ENCODE assay signal across 27 cellular contexts in genomic region chr14:71240154-71240553, GRCh38.
DNase-seq lines count a peak whose midpoint lies in the region; ATAC-seq and TF ChIP-seq lines count a peak whose summit lies in the region.
"Had no signal": no experiment of that assay in that cellular context is flagged by ENCODE, and none has a peak within 500 bp of the region (broad histone marks: within the 10 kb centered on the region; RNA-seq: fewer than 3 reads in every experiment).

No MANE protein-coding gene starts in this region.

- CTCF ChIA-PET in activated CD8-positive, alpha-beta T cell treated with anti-CD3 and anti-CD28 coated beads, Interleukin-2, amount 10 ng/mL, durations not matched to agents 7 days and 5 days (lab: Charles Lee) = no interaction called here
- CTCF ChIA-PET in activated CD8-positive, alpha-beta T cell treated with anti-CD3 and anti-CD28 coated beads for 36 hours (lab: Charles Lee) = interaction anchor here (1.2 kb wide), 1 partner anchor 102 kb away, joined by 3 read pairs; no protein-coding TSS in a partner anchor
- CTCF ChIA-PET in IMR-90 (lab: Yijun Ruan, JAX) = interaction anchor here (0.5 kb wide), 1 partner anchor 117 kb away, joined by 3 read pairs; no protein-coding TSS in a partner anchor

- H2BK20ac ChIP-seq in IMR-90 (ENCODE audit: low read depth, low read length) = peak overlapping the region; percentile 59; the same call in 1 of the 2 replicates

- H4K20me1 ChIP-seq in IMR-90 (ENCODE audit: insufficient read depth, low read length) = no peaks in the 10 kb centered on the region

- no peak overlapping the region for H4K8ac ChIP-seq in IMR-90 (ENCODE audit: low read depth in 2 of 2, low read length in 2 of 2)

- no peak for ATAC-seq in activated CD8-positive, alpha-beta T cell treated with anti-CD3 and anti-CD28 coated beads, Interleukin-2, amount 10 ng/mL, durations not matched to agents 7 days and 5 days
- no peak for ATAC-seq in activated CD8-positive, alpha-beta T cell treated with anti-CD3 and anti-CD28 coated beads for 36 hours
- ATAC-seq in IMR-90 (ENCODE audit: low read depth) (no peak), esophagus mucosa (peak; percentile 28), Right ventricle myocardium inferior (no peak)
- no peak for ATAC-seq in stimulated activated effector memory CD8-positive, alpha-beta T cell treated with anti-CD3 and anti-CD28 coated beads, Interleukin-12 subunit alpha, Interleukin-12 subunit beta, amount 100 ng/mL, for 72 hours
- ATAC-seq: Panc1 had no signal

- intact Hi-C loops in activated CD8-positive, alpha-beta T cell treated with anti-CD3 and anti-CD28 coated beads for 36 hours (cut with micrococcal nuclease) = no loop called here
- intact Hi-C loops in IMR-90 (cut with micrococcal nuclease) (no loop called here), uterus (cut with DNase I; ENCODE audit: low total_unique reads) (no loop called here), Right ventricle myocardium inferior (cut with DNase I) (no loop called here)

- H3K27ac Mint-ChIP-seq in activated CD8-positive, alpha-beta T cell treated with anti-CD3 and anti-CD28 coated beads, Interleukin-2, amount 10 ng/mL, durations not matched to agents 7 days and 5 days = peak overlapping the region; percentile 48
- H3K27ac Mint-ChIP-seq in activated CD8-positive, alpha-beta T cell treated with anti-CD3 and anti-CD28 coated beads for 36 hours = no peak overlapping the region
- peak overlapping the region; percentile 38 for H3K27ac Mint-ChIP-seq in stimulated activated effector memory CD8-positive, alpha-beta T cell treated with anti-CD3 and anti-CD28 coated beads, Interleukin-12 subunit alpha, Interleukin-12 subunit beta, amount 100 ng/mL, for 72 hours
- H3K27ac Mint-ChIP-seq: B cell had no signal

- TF ChIP-seq POLR2A in IMR-90 (IDR thresholded peaks at IDR 0.05; ENCODE audit: low read depth, low read length) (no peak), uterus (IDR thresholded peaks at IDR 0.05) (no peak)

- no peak for TF ChIP-seq CTCF in activated CD8-positive, alpha-beta T cell treated with anti-CD3 and anti-CD28 coated beads for 36 hours (IDR thresholded peaks at IDR 0.05)
- no peak for TF ChIP-seq CTCF in IMR-90 (conservative IDR thresholded peaks at IDR 0.05; ENCODE audit: low read depth, low read length)
- no peak for TF ChIP-seq CTCF in uterus (IDR thresholded peaks at IDR 0.05)

- peak overlapping the region; percentile 55; the same call in 1 of the 2 replicates for H2BK120ac ChIP-seq in IMR-90 (ENCODE audit: low read depth, low read length)

- H3K9me3 Mint-ChIP-seq in activated CD8-positive, alpha-beta T cell treated with anti-CD3 and anti-CD28 coated beads, Interleukin-2, amount 10 ng/mL, durations not matched to agents 7 days and 5 days (ENCODE audit: insufficient read depth) = peaks cover 8% of the 10 kb centered on the region
- H3K9me3 Mint-ChIP-seq in activated CD8-positive, alpha-beta T cell treated with anti-CD3 and anti-CD28 coated beads for 36 hours = no peaks in the 10 kb centered on the region
- no peaks in the 10 kb centered on the region for H3K9me3 Mint-ChIP-seq in stimulated activated effector memory CD8-positive, alpha-beta T cell treated with anti-CD3 and anti-CD28 coated beads, Interleukin-12 subunit alpha, Interleukin-12 subunit beta, amount 100 ng/mL, for 72 hours
- H3K9me3 Mint-ChIP-seq: CD8-positive, alpha-beta memory T cell had no signal

- no peak for DNase-seq in activated CD8-positive, alpha-beta T cell treated with anti-CD3 and anti-CD28 coated beads, Interleukin-2, amount 10 ng/mL, durations not matched to agents 7 days and 5 days
- DNase-seq in activated CD8-positive, alpha-beta T cell treated with anti-CD3 and anti-CD28 coated beads for 36 hours = no peak
- no peak for DNase-seq in IMR-90
- DNase-seq in stimulated activated effector memory CD8-positive, alpha-beta T cell treated with anti-CD3 and anti-CD28 coated beads, Interleukin-12 subunit alpha, Interleukin-12 subunit beta, amount 100 ng/mL, for 72 hours (ENCODE audit: low spot score in 2 of 2) = no peak
- no peak for DNase-seq in uterus
- no peak for DNase-seq in Right ventricle myocardium inferior (ENCODE audit: missing footprints)
- no peak for DNase-seq in NCI-H2171 treated with DMSO at 0.1 percent for 48 hours (lab: John Stamatoyannopoulos, UW)
- DNase-seq: Calu3; CD8-positive, alpha-beta memory T cell; DMS153; GOT3; KBM-7; MG63; NCI-H1105 treated with DMSO at 0.1 percent for 48 hours; NCI-H146; NCI-H1930; NCI-H2107; NCI-H446; NCI-H526; SHP77 treated with DMSO at 0.1 percent for 48 hours had no signal

- H2AK9ac ChIP-seq in IMR-90 (replicated peaks; ENCODE audit: low read depth, low read length, poor library complexity) = no peak overlapping the region

- no peaks in the 10 kb centered on the region for H3K79me1 ChIP-seq in IMR-90 (ENCODE audit: low read depth in 1 of 2, low read length in 2 of 2)

- WGBS in IMR-90 (ENCODE audit: extremely low coverage in 2 of 2, insufficient read length in 1 of 2), 2 experiments = 26% methylated on average over 3 of the region's 7 CpGs; no CpG with 5 or more reads in 1 of the 2 experiments

- no peak overlapping the region; the same call in 1 of the 2 replicates for H3K14ac ChIP-seq in IMR-90 (replicated peaks; ENCODE audit: low read depth, low read length)

- dilution Hi-C loops in IMR-90 (cut with HindIII; ENCODE audit: low sequenced_read_pairs, unreplicated experiment) = no loop called here

- H3K27me3 ChIP-seq in IMR-90 (ENCODE audit: control insufficient read depth, insufficient read depth, low read length) (no peaks in the 10 kb centered on the region), uterus (no peaks in the 10 kb centered on the region)
- H3K27me3 ChIP-seq: MG63 had no signal

- H3K4me1 Mint-ChIP-seq in activated CD8-positive, alpha-beta T cell treated with anti-CD3 and anti-CD28 coated beads, Interleukin-2, amount 10 ng/mL, durations not matched to agents 7 days and 5 days (ENCODE audit: low read depth) = peaks cover 39% of the 10 kb centered on the region
- H3K4me1 Mint-ChIP-seq in activated CD8-positive, alpha-beta T cell treated with anti-CD3 and anti-CD28 coated beads for 36 hours (ENCODE audit: low read depth) = peaks cover 15% of the 10 kb centered on the region
- H3K4me1 Mint-ChIP-seq in stimulated activated effector memory CD8-positive, alpha-beta T cell treated with anti-CD3 and anti-CD28 coated beads, Interleukin-12 subunit alpha, Interleukin-12 subunit beta, amount 100 ng/mL, for 72 hours = peaks cover 21% of the 10 kb centered on the region

- no peak for TF ChIP-seq RAD21 in IMR-90 (IDR thresholded peaks at IDR 0.05; ENCODE audit: low read length)

- POLR2A ChIA-PET in activated CD8-positive, alpha-beta T cell treated with anti-CD3 and anti-CD28 coated beads, Interleukin-2, amount 10 ng/mL, durations not matched to agents 7 days and 5 days (lab: Charles Lee) = no interaction called here
- POLR2A ChIA-PET in activated CD8-positive, alpha-beta T cell treated with anti-CD3 and anti-CD28 coated beads for 36 hours (lab: Charles Lee) = no interaction called here
- POLR2A ChIA-PET in IMR-90 (lab: Charles Lee; ENCODE audit: unreplicated experiment) = no interaction called here

- 0 out of 2 replicates have a peak overlapping the region, but pooled peaks have one; percentile 10 for H4K5ac ChIP-seq in IMR-90 (ENCODE audit: low read depth, low read length)

- H2BK15ac ChIP-seq in IMR-90 (ENCODE audit: low read depth, low read length) = 0 out of 3 replicates have a peak overlapping the region, but pooled peaks have one; percentile 22

- peak overlapping the region; percentile 45 for H3K18ac ChIP-seq in IMR-90 (ENCODE audit: low read depth, low read length)

- in situ Hi-C loops in IMR-90 (cut with MboI; ENCODE audit: low sequenced_read_pairs) = no loop called here

- peaks cover 10% of the 10 kb centered on the region for H3K36me3 Mint-ChIP-seq in activated CD8-positive, alpha-beta T cell treated with anti-CD3 and anti-CD28 coated beads, Interleukin-2, amount 10 ng/mL, durations not matched to agents 7 days and 5 days (ENCODE audit: low read depth)
- no peaks in the 10 kb centered on the region for H3K36me3 Mint-ChIP-seq in activated CD8-positive, alpha-beta T cell treated with anti-CD3 and anti-CD28 coated beads for 36 hours (ENCODE audit: low read depth)
- no peaks in the 10 kb centered on the region for H3K36me3 Mint-ChIP-seq in stimulated activated effector memory CD8-positive, alpha-beta T cell treated with anti-CD3 and anti-CD28 coated beads, Interleukin-12 subunit alpha, Interleukin-12 subunit beta, amount 100 ng/mL, for 72 hours
- H3K36me3 Mint-ChIP-seq: CD8-positive, alpha-beta memory T cell had no signal

- H3K36me3 ChIP-seq in IMR-90 (ENCODE audit: control insufficient read depth, insufficient read depth, low read length) (no peaks in the 10 kb centered on the region), uterus (no peaks in the 10 kb centered on the region)
- H3K36me3 ChIP-seq: HAP-1, MG63 had no signal

- no peak overlapping the region for H3K4me3 Mint-ChIP-seq in activated CD8-positive, alpha-beta T cell treated with anti-CD3 and anti-CD28 coated beads, Interleukin-2, amount 10 ng/mL, durations not matched to agents 7 days and 5 days
- H3K4me3 Mint-ChIP-seq in activated CD8-positive, alpha-beta T cell treated with anti-CD3 and anti-CD28 coated beads for 36 hours = no peak overlapping the region
- H3K4me3 Mint-ChIP-seq in stimulated activated effector memory CD8-positive, alpha-beta T cell treated with anti-CD3 and anti-CD28 coated beads, Interleukin-12 subunit alpha, Interleukin-12 subunit beta, amount 100 ng/mL, for 72 hours = no peak overlapping the region
- H3K4me3 Mint-ChIP-seq: B cell; CD8-positive, alpha-beta memory T cell had no signal

- no peak overlapping the region for H2AK5ac ChIP-seq in IMR-90 (ENCODE audit: low read depth, low read length)

- no peak overlapping the region for H2BK5ac ChIP-seq in IMR-90 (ENCODE audit: low read depth, low read length, poor library complexity, severe bottlenecking)

- H3K9ac ChIP-seq in IMR-90 (ENCODE audit: low read depth, low read length) = no peak overlapping the region

- H3K9me3 ChIP-seq in IMR-90 (ENCODE audit: control insufficient read depth, insufficient read depth, low read length) (no peaks in the 10 kb centered on the region), uterus (no peaks in the 10 kb centered on the region)
- H3K9me3 ChIP-seq: HAP-1, MG63 had no signal

- no TSS peak for BruUV-seq in IMR-90 (replicated peaks; lab: Mats Ljungman, UMichigan)

- H4K91ac ChIP-seq in IMR-90 (ENCODE audit: insufficient read depth, low read depth, low read length) = no peak overlapping the region; the same call in 1 of the 2 replicates

- H3K23ac ChIP-seq in IMR-90 (ENCODE audit: low read depth, low read length) = no peak overlapping the region

- H3K9me1 ChIP-seq in IMR-90 (ENCODE audit: insufficient read depth, low read length) = peaks cover 8% of the 10 kb centered on the region

- H3K4me1 ChIP-seq in IMR-90 (ENCODE audit: control insufficient read depth, insufficient read depth, low read length) (peaks cover 28% of the 10 kb centered on the region), uterus (peaks cover 4 to 6% of the 10 kb centered on the region in 2 donors)

- H3K27me3 Mint-ChIP-seq in activated CD8-positive, alpha-beta T cell treated with anti-CD3 and anti-CD28 coated beads, Interleukin-2, amount 10 ng/mL, durations not matched to agents 7 days and 5 days (ENCODE audit: low read depth) = no peaks in the 10 kb centered on the region
- H3K27me3 Mint-ChIP-seq in activated CD8-positive, alpha-beta T cell treated with anti-CD3 and anti-CD28 coated beads for 36 hours = no peaks in the 10 kb centered on the region

- no peak overlapping the region for H3K4me2 ChIP-seq in IMR-90 (ENCODE audit: low read depth, low read length)

- no peak overlapping the region for H3K27ac ChIP-seq in IMR-90 (ENCODE audit: insufficient read depth, low read length)
- no peak overlapping the region for H3K27ac ChIP-seq in uterus
- H3K27ac ChIP-seq: 22Rv1, C4-2B, RWPE1 had no signal

- peak overlapping the region; percentile 8 for H2AFZ ChIP-seq in IMR-90 (replicated peaks; ENCODE audit: low read length, poor library complexity)

- H3K4ac ChIP-seq in IMR-90 (ENCODE audit: low read depth, low read length) = peak overlapping the region; percentile 22; the same call in 1 of the 2 replicates

- no peak overlapping the region for H3K56ac ChIP-seq in IMR-90 (ENCODE audit: extremely low read depth, insufficient read depth, low read length)

- H3K4me3 ChIP-seq in IMR-90 (ENCODE audit: insufficient read depth, low read depth, low read length) (no peak overlapping the region), uterus (no peak overlapping the region)
- H3K4me3 ChIP-seq: HAP-1, MG63 had no signal
